ENCODE assay signal across 18 cellular contexts in genomic region chr20:44039741-44040140, GRCh38.
"Had no signal": no experiment of that assay in that cellular context is flagged by ENCODE, and none has a peak within 500 bp of the region (broad histone marks: within the 10 kb centered on the region; RNA-seq: fewer than 3 reads in every experiment).

No MANE protein-coding gene starts in this region.

- ATAC-seq: left lung; naive thymus-derived CD8-positive, alpha-beta T cell; stimulated activated effector memory CD8-positive, alpha-beta T cell treated with anti-CD3 and anti-CD28 coated beads, Interleukin-12 subunit alpha, Interleukin-12 subunit beta, amount 100 ng/mL, for 72 hours; T-cell; WTC11 had no signal

- H3K27ac Mint-ChIP-seq: activated naive CD4-positive, alpha-beta T cell treated with anti-CD3 and anti-CD28 coated beads, Interleukin-2, amount 10 ng/mL, durations not matched to agents 7 days and 5 days; dendritic cell treated with granulocyte-macrophage colony-stimulating factor and Interleukin-4, amounts not matched to agents 40 ng/mL and 50 ng/mL, for 4 days; mesothelial cell of epicardium; T-cell; WTC11 had no signal

- H3K4me3 ChIP-seq: cardiac muscle cell, left lung, neural progenitor cell, testis, upper lobe of left lung had no signal

- H3K9me3 Mint-ChIP-seq: activated naive CD4-positive, alpha-beta T cell treated with anti-CD3 and anti-CD28 coated beads, Interleukin-2, amount 10 ng/mL, durations not matched to agents 7 days and 5 days; dendritic cell treated with granulocyte-macrophage colony-stimulating factor and Interleukin-4, amounts not matched to agents 40 ng/mL and 50 ng/mL, for 4 days; naive thymus-derived CD8-positive, alpha-beta T cell; neural progenitor cell; stimulated activated effector memory CD8-positive, alpha-beta T cell treated with anti-CD3 and anti-CD28 coated beads, Interleukin-12 subunit alpha, Interleukin-12 subunit beta, amount 100 ng/mL, for 72 hours; T-cell had no signal

- H3K27ac ChIP-seq: cardiac muscle cell, left lung, neural progenitor cell, testis, upper lobe of left lung had no signal

- H3K9me3 ChIP-seq: left lung, testis, upper lobe of left lung had no signal

- H3K4me1 ChIP-seq: left lung, neural progenitor cell, testis, upper lobe of left lung had no signal

- H3K4me1 Mint-ChIP-seq: mesothelial cell of epicardium had no signal

- H3K27me3 ChIP-seq: cardiac muscle cell, neural progenitor cell, testis, upper lobe of left lung had no signal

- H3K36me3 Mint-ChIP-seq: activated naive CD4-positive, alpha-beta T cell treated with anti-CD3 and anti-CD28 coated beads, Interleukin-2, amount 10 ng/mL, durations not matched to agents 7 days and 5 days; mesothelial cell of epicardium; neural progenitor cell; stimulated activated effector memory CD8-positive, alpha-beta T cell treated with anti-CD3 and anti-CD28 coated beads, Interleukin-12 subunit alpha, Interleukin-12 subunit beta, amount 100 ng/mL, for 72 hours; T-cell; WTC11 had no signal

- H3K4me3 Mint-ChIP-seq: activated naive CD4-positive, alpha-beta T cell treated with anti-CD3 and anti-CD28 coated beads, Interleukin-2, amount 10 ng/mL, durations not matched to agents 7 days and 5 days; dendritic cell treated with granulocyte-macrophage colony-stimulating factor and Interleukin-4, amounts not matched to agents 40 ng/mL and 50 ng/mL, for 4 days; mesothelial cell of epicardium; neural progenitor cell; stimulated activated effector memory CD8-positive, alpha-beta T cell treated with anti-CD3 and anti-CD28 coated beads, Interleukin-12 subunit alpha, Interleukin-12 subunit beta, amount 100 ng/mL, for 72 hours; T-cell; WTC11 had no signal

- DNase-seq: activated naive CD4-positive, alpha-beta T cell treated with anti-CD3 and anti-CD28 coated beads, Interleukin-2, amount 10 ng/mL, durations not matched to agents 7 days and 5 days; activated T-cell treated with anti-CD3 and anti-CD28 coated beads, Interleukin-2, amount 50 U/mL, for 48 hours; effector CD8-positive, alpha-beta T cell; erythroblast; foreskin fibroblast; kidney; left lung; stimulated activated CD4-positive, alpha-beta T cell treated with anti-CD3 and anti-CD28 coated beads, Interleukin-12 subunit alpha, Interleukin-12 subunit beta, amount 100 ng/mL, for 4 hours; T-cell; testis had no signal

- H3K36me3 ChIP-seq: cardiac muscle cell, left lung, neural progenitor cell, upper lobe of left lung had no signal
